In genomic region chr1:119737040-119737682, GRCh38 we compare ENCODE assay signal across 1 cellular context.
TF ChIP-seq lines count a peak whose summit lies in the region.

No MANE protein-coding gene starts in this region.

TF ChIP-seq in GM23338, 12 proteins besides CTCF, POLR2A, EP300 and RAD21 (continued from another document):
- TF ChIP-seq REST (IDR thresholded peaks at IDR 0.05; ENCODE audit: unreplicated experiment), result no peak
- no peak for TF ChIP-seq ZNF462 (CRISPR knock-in tag; IDR thresholded peaks at IDR 0.05)
- no peak for TF ChIP-seq ZNF114 (CRISPR knock-in tag; IDR thresholded peaks at IDR 0.05)
